ENCODE assay signal across 17 cellular contexts in genomic region chr3:42166214-42166613, GRCh38.
"Had no signal": no experiment of that assay in that cellular context is flagged by ENCODE, and none has a peak within 500 bp of the region (broad histone marks: within the 10 kb centered on the region; RNA-seq: fewer than 3 reads in every experiment).

No MANE protein-coding gene starts in this region.

- H3K9me3 Mint-ChIP-seq: activated naive CD8-positive, alpha-beta T cell treated with anti-CD3 and anti-CD28 coated beads, Interleukin-2, amount 10 ng/mL, durations not matched to agents 7 days and 5 days; mesothelial cell of epicardium; neural crest cell had no signal

- ATAC-seq: activated CD4-positive, CD25-positive, alpha-beta regulatory T cell treated with anti-CD3 and anti-CD28 coated beads, Interleukin-2, amount 50 U/mL, for 24 hours; stimulated activated naive CD8-positive, alpha-beta T cell treated with anti-CD3 and anti-CD28 coated beads, Interleukin-15, Interleukin-2, amounts not matched to agents 100 U/mL and 50 U/mL, for 24 hours had no signal

- H3K27me3 Mint-ChIP-seq: activated naive CD8-positive, alpha-beta T cell treated with anti-CD3 and anti-CD28 coated beads, Interleukin-2, amount 10 ng/mL, durations not matched to agents 7 days and 5 days had no signal

- H3K27ac Mint-ChIP-seq: activated naive CD8-positive, alpha-beta T cell treated with anti-CD3 and anti-CD28 coated beads, Interleukin-2, amount 10 ng/mL, durations not matched to agents 7 days and 5 days; mesothelial cell of epicardium had no signal

- H3K4me3 Mint-ChIP-seq: activated naive CD8-positive, alpha-beta T cell treated with anti-CD3 and anti-CD28 coated beads, Interleukin-2, amount 10 ng/mL, durations not matched to agents 7 days and 5 days; mesothelial cell of epicardium; neural crest cell had no signal

- H3K9me3 ChIP-seq: thoracic aorta had no signal

- DNase-seq: activated CD4-positive, alpha-beta T cell treated with anti-CD3 and anti-CD28 coated beads, Interleukin-2, amount 50 U/mL, for 1 hour; activated CD8-positive, alpha-beta memory T cell treated with anti-CD3 and anti-CD28 coated beads for 24 hours; activated naive CD4-positive, alpha-beta T cell; activated naive CD8-positive, alpha-beta T cell treated with anti-CD3 and anti-CD28 coated beads, Interleukin-2, amount 10 ng/mL, durations not matched to agents 7 days and 5 days; foreskin fibroblast; stimulated activated CD4-positive, alpha-beta T cell treated with anti-CD3 and anti-CD28 coated beads, Interleukin-4, amount 100 ng/mL, for 4 hours; stimulated activated CD8-positive, alpha-beta memory T cell treated with anti-CD3 and anti-CD28 coated beads, Interleukin-4, amount 100 ng/mL, for 48 hours; stimulated activated naive CD8-positive, alpha-beta T cell treated with anti-CD3 and anti-CD28 coated beads, Interleukin-15, Interleukin-2, amounts not matched to agents 100 U/mL and 50 U/mL, for 24 hours; T-helper 1 cell; T1000 had no signal

- H3K4me3 ChIP-seq: lung, SK-N-MC, skin epidermis, thoracic aorta had no signal

- H3K27ac ChIP-seq: SK-N-MC, skin epidermis, thoracic aorta had no signal

- H3K36me3 ChIP-seq: thoracic aorta had no signal
